Comparison of ENCODE assay signal across 27 cellular contexts in genomic region chr3:23488618-23489017, GRCh38.
"Had no signal": no experiment of that assay in that cellular context is flagged by ENCODE, and none has a peak within 500 bp of the region (broad histone marks: within the 10 kb centered on the region; RNA-seq: fewer than 3 reads in every experiment).

No MANE protein-coding gene starts in this region.

- H3K27me3 ChIP-seq: brain microvascular endothelial cell, SJSA1 had no signal

- ATAC-seq: activated naive CD4-positive, alpha-beta T cell treated with anti-CD3 and anti-CD28 coated beads, Interleukin-2, amount 50 U/mL, for 72 hours; activated naive CD8-positive, alpha-beta T cell treated with anti-CD3 and anti-CD28 coated beads, Interleukin-2, amount 50 U/mL, for 24 hours; activated T-cell treated with anti-CD3 and anti-CD28 coated beads, Interleukin-2, amount 50 U/mL, for 4 hours; Panc1; T-helper 17 cell had no signal

- H3K27ac ChIP-seq: brain microvascular endothelial cell, KMS-11, SJSA1 had no signal

- H3K9ac ChIP-seq: KMS-11 had no signal

- H3K9me3 ChIP-seq: SJSA1 had no signal

- H3K36me3 ChIP-seq: brain microvascular endothelial cell, SJSA1 had no signal

- H3K4me3 Mint-ChIP-seq: activated CD4-positive, alpha-beta memory T cell treated with anti-CD3 and anti-CD28 coated beads for 36 hours; activated CD4-positive, alpha-beta T cell treated with anti-CD3 and anti-CD28 coated beads, Interleukin-2, amount 10 ng/mL, durations not matched to agents 7 days and 5 days; activated naive CD8-positive, alpha-beta T cell treated with anti-CD3 and anti-CD28 coated beads, Interleukin-2, amount 50 U/mL, for 24 hours; activated T-cell treated with anti-CD3 and anti-CD28 coated beads, Interleukin-2, amount 50 U/mL, for 4 hours; T-helper 17 cell; WTC11 had no signal

- H3K27ac Mint-ChIP-seq: activated CD4-positive, alpha-beta memory T cell treated with anti-CD3 and anti-CD28 coated beads for 36 hours; activated CD4-positive, alpha-beta T cell treated with anti-CD3 and anti-CD28 coated beads, Interleukin-2, amount 10 ng/mL, durations not matched to agents 7 days and 5 days; activated naive CD4-positive, alpha-beta T cell treated with anti-CD3 and anti-CD28 coated beads, Interleukin-2, amount 50 U/mL, for 72 hours; activated naive CD8-positive, alpha-beta T cell treated with anti-CD3 and anti-CD28 coated beads, Interleukin-2, amount 50 U/mL, for 24 hours; T-helper 17 cell; WTC11 had no signal

- H3K4me1 Mint-ChIP-seq: activated CD4-positive, alpha-beta T cell treated with anti-CD3 and anti-CD28 coated beads, Interleukin-2, amount 10 ng/mL, durations not matched to agents 7 days and 5 days; T-helper 17 cell had no signal

- H3K27me3 Mint-ChIP-seq: activated CD4-positive, alpha-beta memory T cell treated with anti-CD3 and anti-CD28 coated beads for 36 hours; activated CD4-positive, alpha-beta T cell treated with anti-CD3 and anti-CD28 coated beads, Interleukin-2, amount 10 ng/mL, durations not matched to agents 7 days and 5 days; activated naive CD8-positive, alpha-beta T cell treated with anti-CD3 and anti-CD28 coated beads, Interleukin-2, amount 50 U/mL, for 24 hours; T-helper 17 cell had no signal

- H3K4me2 ChIP-seq: KMS-11 had no signal

- H3K4me3 ChIP-seq: SJSA1 had no signal

- DNase-seq: activated CD4-positive, alpha-beta memory T cell treated with anti-CD3 and anti-CD28 coated beads for 36 hours; activated CD4-positive, alpha-beta T cell treated with anti-CD3 and anti-CD28 coated beads for 1 hour; activated CD4-positive, alpha-beta T cell treated with anti-CD3 and anti-CD28 coated beads, Interleukin-2, amount 10 ng/mL, durations not matched to agents 7 days and 5 days; activated CD8-positive, alpha-beta memory T cell treated with anti-CD3 and anti-CD28 coated beads for 24 hours; activated effector memory CD4-positive, alpha-beta T cell treated with anti-CD3 and anti-CD28 coated beads, Interleukin-2, amount 50 U/mL, for 16 hours; activated naive CD4-positive, alpha-beta T cell treated with Interleukin-2 at 50 U/mL for 16 hours; activated naive CD8-positive, alpha-beta T cell treated with anti-CD3 and anti-CD28 coated beads, Interleukin-2, amount 50 U/mL, for 24 hours; activated T-cell treated with anti-CD3 and anti-CD28 coated beads, Interleukin-2, amount 50 U/mL, for 4 hours; amniotic stem cell; brain microvascular endothelial cell; NCI-H1092; NCI-H1417; NCI-H1694; NCI-H2029; NCI-H510A treated with DMSO at 0.1 percent for 48 hours; NCI-H69; NK-92 treated with Interleukin-12 subunit alpha and Interleukin-12 subunit beta, amount 100 ng/mL, for 24 hours; OCI-M1; RPMI8226; SHP77; T-helper 17 cell; T-helper 9 cell had no signal

- H3K36me3 Mint-ChIP-seq: activated CD4-positive, alpha-beta memory T cell treated with anti-CD3 and anti-CD28 coated beads for 36 hours had no signal
